Comparison of ENCODE assay signal across 17 cellular contexts in the genomic region with DNA sequence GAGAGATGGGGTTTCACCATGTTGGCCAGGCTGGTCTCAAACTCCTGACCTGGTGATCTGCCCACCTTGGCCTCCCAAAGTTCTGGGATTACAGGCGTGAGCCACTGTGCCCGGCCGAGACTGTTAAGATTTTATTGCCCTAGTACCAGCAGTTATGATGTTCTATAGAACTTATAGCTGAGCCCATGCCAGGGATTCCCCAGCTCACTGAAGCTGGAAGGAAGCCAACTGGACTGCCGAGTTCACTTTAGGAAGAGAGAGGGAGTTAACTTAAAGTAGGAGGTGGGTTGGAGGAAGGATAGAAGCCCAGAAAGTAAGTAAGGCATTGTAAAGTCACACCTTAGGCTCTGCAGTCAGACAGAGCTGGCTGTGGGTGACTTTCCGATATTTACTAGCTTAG.
"Had no signal": no experiment of that assay in that cellular context is flagged by ENCODE, and none has a peak within 500 bp of the region (broad histone marks: within the 10 kb centered on the region; RNA-seq: fewer than 3 reads in every experiment).

No MANE protein-coding gene starts in this region.

- H3K9me3 ChIP-seq: left ventricle myocardium inferior, prostate gland, tibial nerve had no signal

- ATAC-seq: activated CD4-positive, CD25-positive, alpha-beta regulatory T cell treated with anti-CD3 and anti-CD28 coated beads, Interleukin-2, amount 50 U/mL, for 24 hours; esophagus mucosa; natural killer cell treated with Interleukin-12 subunit alpha and Interleukin-12 subunit beta and Interleukin-15 and Interleukin-18, amount 100 ng/mL, for 72 hours; right cardiac atrium; stimulated activated naive B cell treated with anti-CD40 and anti-IgM and Interleukin-4, amounts not matched to agents 10 μg/mL and 1 μg/mL and 100 μg/mL, for 72 hours had no signal

- H3K4me3 ChIP-seq: left ventricle myocardium inferior, prostate gland, skin epidermis, tibial nerve had no signal

- FAIRE-seq: endometrium, kidney had no signal

- H3K27me3 ChIP-seq: tibial nerve had no signal

- H3K27ac ChIP-seq: left ventricle myocardium inferior, prostate gland, skin epidermis, tibial nerve had no signal

- H3K36me3 ChIP-seq: left ventricle myocardium inferior, prostate gland, tibial nerve had no signal

- DNase-seq: activated CD4-positive, alpha-beta T cell treated with anti-CD3 and anti-CD28 coated beads, Interleukin-2, amount 50 U/mL, for 1 hour; activated naive CD4-positive, alpha-beta T cell; anterior cingulate cortex; hypothalamus; kidney; left ventricle myocardium inferior; right cardiac atrium; stimulated activated CD4-positive, alpha-beta T cell treated with anti-CD3 and anti-CD28 coated beads, Interleukin-15, amount 100 ng/mL, for 24 hours; stimulated activated CD4-positive, alpha-beta T cell treated with anti-CD3 and anti-CD28 coated beads, Interleukin-4, amount 100 ng/mL, for 1 hour; stimulated activated naive B cell treated with anti-CD40 and anti-IgM and Interleukin-4, amounts not matched to agents 10 μg/mL and 1 μg/mL and 100 μg/mL, for 72 hours had no signal

- H3K4me1 ChIP-seq: left ventricle myocardium inferior, prostate gland had no signal
